In genomic region chr3:148999806-149000205, GRCh38 we compare ENCODE assay signal across 13 cellular contexts. TPM values are rescaled to one million over a fixed set of nuclear protein-coding genes. Genes with fewer than 3 reads are reported as not detected.
A peak's percentile ranks its signal among the peaks of the same experiment; 100 is the strongest.
DNase-seq lines count a peak whose midpoint lies in the region; ATAC-seq, FAIRE-seq and TF ChIP-seq lines count a peak whose summit lies in the region.
"Had no signal": no experiment of that assay in that cellular context is flagged by ENCODE, and none has a peak within 500 bp of the region (broad histone marks: within the 10 kb centered on the region; RNA-seq: fewer than 3 reads in every experiment).

No MANE protein-coding gene starts in this region.

- H3K79me1 ChIP-seq in trophoblast cell (ENCODE audit: low read length) = no peaks in the 10 kb centered on the region

- TF ChIP-seq CTCF in GM12878 (IDR thresholded peaks at IDR 0.05 in 2 of 3, conservative IDR thresholded peaks at IDR 0.05 in 1 of 3; ENCODE audit: control insufficient read depth in 2 of 3, extremely low read depth in 1 of 3, insufficient read depth in 1 of 3, low read depth in 3 of 3, low read length in 3 of 3) = no peak
- no peak for TF ChIP-seq CTCF in PC-3 (conservative IDR thresholded peaks at IDR 0.05; ENCODE audit: low read depth, low read length)

- no peak overlapping the region for H3K4ac ChIP-seq in trophoblast cell (ENCODE audit: low read depth, low read length)

- H4K8ac ChIP-seq in trophoblast cell (ENCODE audit: low read depth, low read length) = no peak overlapping the region

- 58% methylated on average over 3 of the region's 3 CpGs for WGBS in GM12878 (ENCODE audit: insufficient coverage, insufficient replicate concordance, low lambda C conversion rate, missing lambda C conversion rate)
- no CpG with 5 or more reads among the region's 3 CpGs for WGBS in trophoblast cell (ENCODE audit: extremely low coverage, insufficient coverage, insufficient read length)

- no peak overlapping the region for H3K23ac ChIP-seq in trophoblast cell (ENCODE audit: low read length)

- H3K9me3 ChIP-seq in GM12878 (replicated peaks; ENCODE audit: control insufficient read depth, insufficient read depth, low read length) (no peaks in the 10 kb centered on the region), trophoblast cell (ENCODE audit: insufficient read depth, low read depth, low read length) (no peaks in the 10 kb centered on the region), PC-3 (ENCODE audit: low read length) (no peaks in the 10 kb centered on the region)

- H3K14ac ChIP-seq in trophoblast cell (ENCODE audit: low read length) = no peak overlapping the region

- in situ Hi-C loops in GM12878 (cut with MboI) = no loop called here

- H4K20me1 ChIP-seq in GM12878 (ENCODE audit: control insufficient read depth, insufficient read depth) (no peaks in the 10 kb centered on the region), PC-3 (ENCODE audit: low read length) (no peaks in the 10 kb centered on the region)

- no peak overlapping the region for H2BK120ac ChIP-seq in trophoblast cell (ENCODE audit: insufficient read depth, low read length, poor library complexity)

- peaks cover 22% of the 10 kb centered on the region for H3K4me1 ChIP-seq in GM12878 (ENCODE audit: control insufficient read depth, insufficient read depth, low read length)
- H3K4me1 ChIP-seq in trophoblast cell (ENCODE audit: control insufficient read depth in 1 of 2, insufficient read depth in 2 of 2, low read length in 2 of 2) = no peaks in the 10 kb centered on the region
- H3K4me1 ChIP-seq in PC-3 (ENCODE audit: insufficient read depth, low read length) = peaks cover 14% of the 10 kb centered on the region

- H3K27me3 ChIP-seq in GM12878 (replicated peaks in 1 of 2; ENCODE audit: control insufficient read depth in 2 of 2, insufficient read depth in 2 of 2, low read length in 1 of 2) = no peaks in the 10 kb centered on the region
- no peaks in the 10 kb centered on the region for H3K27me3 ChIP-seq in trophoblast cell (ENCODE audit: insufficient read depth, low read length)
- no peaks in the 10 kb centered on the region for H3K27me3 ChIP-seq in PC-3 (ENCODE audit: low read length)

- RAD21 ChIA-PET in GM12878 (lab: Charles Lee; ENCODE audit: unreplicated experiment) = interaction anchor here (1.2 to 1.4 kb wide), 2 partner anchors 43 to 120 kb away, joined by 4 read pairs; no protein-coding TSS in a partner anchor

- no TSS peak for BruUV-seq in GM12878 (replicated peaks; lab: Mats Ljungman, UMichigan)
- no TSS peak for BruUV-seq in PC-3 (replicated peaks; lab: Mats Ljungman, UMichigan)

- peak overlapping the region; percentile 15 for H3K27ac ChIP-seq in GM12878 (ENCODE audit: control insufficient read depth, insufficient read depth)
- H3K27ac ChIP-seq in trophoblast cell (ENCODE audit: low read depth, low read length) = no peak overlapping the region
- H3K27ac ChIP-seq in PC-3 (ENCODE audit: low read length) = no peak overlapping the region

- no peak overlapping the region for H2BK5ac ChIP-seq in trophoblast cell (ENCODE audit: low read depth, low read length, poor library complexity)

- CTCF ChIA-PET in GM12878 (lab: Yijun Ruan, JAX) = interaction anchor here (1.5 to 1.6 kb wide), 2 partner anchors 8 to 127 kb away, joined by 3 to 4 read pairs; no protein-coding TSS in a partner anchor
- CTCF ChIA-PET in PC-3 (lab: Charles Lee) = no interaction called here

- H3K4me3 ChIP-seq in GM12878 = no peak overlapping the region
- H3K4me3 ChIP-seq in trophoblast cell (ENCODE audit: low read depth, low read length) = no peak overlapping the region
- no peak overlapping the region for H3K4me3 ChIP-seq in PC-3 (ENCODE audit: low read length)

- H3K79me2 ChIP-seq in GM12878 (ENCODE audit: control insufficient read depth, insufficient read depth, low read length) = no peaks in the 10 kb centered on the region
- no peaks in the 10 kb centered on the region for H3K79me2 ChIP-seq in trophoblast cell (ENCODE audit: control insufficient read depth, insufficient read depth, low read length, poor library complexity)
- no peaks in the 10 kb centered on the region for H3K79me2 ChIP-seq in PC-3 (ENCODE audit: low read length)

- intact Hi-C loops in GM12878 (cut with micrococcal nuclease; ENCODE audit: unreplicated experiment) = no loop called here
- intact Hi-C loops in PC-3 (cut with micrococcal nuclease) = no loop called here

- H3K9me2 ChIP-seq in PC-3 (replicated peaks; ENCODE audit: low read length) = no peaks in the 10 kb centered on the region

- no peak for TF ChIP-seq EP300 in GM12878 (IDR thresholded peaks at IDR 0.05; ENCODE audit: borderline replicate concordance in 1 of 2, control insufficient read depth in 1 of 2, low read depth in 2 of 2, low read length in 2 of 2)

- H3K4me2 ChIP-seq in GM12878 (ENCODE audit: control insufficient read depth, insufficient read depth) (peak overlapping the region; percentile 22; the same call in 1 of the 2 replicates), trophoblast cell (ENCODE audit: low read length) (no peak overlapping the region), PC-3 (ENCODE audit: low read length) (no peak overlapping the region)

- no peak overlapping the region for H2BK12ac ChIP-seq in trophoblast cell (ENCODE audit: low read length)

- no peak overlapping the region for H2AK5ac ChIP-seq in trophoblast cell (ENCODE audit: low read length)

- H4K12ac ChIP-seq in trophoblast cell (ENCODE audit: low read depth, low read length) = no peak overlapping the region

- H3K36me3 ChIP-seq in GM12878 (ENCODE audit: control insufficient read depth in 2 of 2, insufficient read depth in 2 of 2, low read length in 1 of 2) = no peaks in the 10 kb centered on the region
- H3K36me3 ChIP-seq in trophoblast cell (ENCODE audit: control insufficient read depth in 1 of 2, insufficient read depth in 2 of 2, low read length in 2 of 2) = peaks cover 2% of the 10 kb centered on the region in 2 experiments
- H3K36me3 ChIP-seq in PC-3 (ENCODE audit: low read depth, low read length) = no peaks in the 10 kb centered on the region; the same call in 1 of the 2 replicates

- no peak for TF ChIP-seq RAD21 in GM12878 (IDR thresholded peaks at IDR 0.05; ENCODE audit: insufficient read depth, low read depth, low read length)

- DNase-seq in GM12878 (ENCODE audit: low read depth, low spot score) (no peak), trophoblast cell (peak; percentile 26 to 56), PC-3 (no peak), NCI-H146 (lab: John Stamatoyannopoulos, UW) (no peak)
- DNase-seq: activated CD8-positive, alpha-beta memory T cell treated with anti-CD3 and anti-CD28 coated beads for 24 hours; effector CD8-positive, alpha-beta T cell; head of caudate nucleus; mesenchymal stem cell; NCI-H187; stimulated activated CD4-positive, alpha-beta T cell treated with anti-CD3 and anti-CD28 coated beads, Interleukin-4, amount 100 ng/mL, for 24 hours had no signal

- ATAC-seq in GM19455 (IDR thresholded peaks at IDR 0.05; ENCODE audit: unreplicated experiment) = peak; percentile 48
- ATAC-seq in HG03045 (IDR thresholded peaks at IDR 0.05; ENCODE audit: unreplicated experiment) = peak; percentile 58
- ATAC-seq in GM12878 = peak; percentile 54
- ATAC-seq in PC-3 = no peak
- no peak for ATAC-seq in activated CD4-positive, CD25-positive, alpha-beta regulatory T cell treated with anti-CD3 and anti-CD28 coated beads, Interleukin-2, amount 50 U/mL, for 24 hours

- no peak overlapping the region for H3K18ac ChIP-seq in trophoblast cell (ENCODE audit: low read length)

- no peak overlapping the region for H3K9ac ChIP-seq in GM12878 (ENCODE audit: control insufficient read depth, insufficient read depth, low read length)
- H3K9ac ChIP-seq in trophoblast cell (ENCODE audit: low read length) = no peak overlapping the region
- no peak overlapping the region for H3K9ac ChIP-seq in PC-3 (ENCODE audit: low read length)

- TF ChIP-seq POLR2A in GM12878 (IDR thresholded peaks at IDR 0.05; ENCODE audit: low read depth, low read length) = no peak

- POLR2A ChIA-PET in GM12878 (lab: Charles Lee) = interaction anchor here (1.7 kb wide), 1 partner anchor 8 kb away, joined by 4 read pairs; the partner anchor contains the start of gene GYG1
- POLR2A ChIA-PET in PC-3 (lab: Charles Lee; ENCODE audit: unreplicated experiment) = no interaction called here

- H2AFZ ChIP-seq in GM12878 (ENCODE audit: control insufficient read depth, low read depth, low read length) = no peak overlapping the region
- H2AFZ ChIP-seq in trophoblast cell (ENCODE audit: insufficient read depth, low read length, poor library complexity) = no peak overlapping the region
- H2AFZ ChIP-seq in PC-3 (ENCODE audit: low read length) = no peak overlapping the region

- SMC1A ChIA-PET in GM12878 (lab: Charles Lee; ENCODE audit: uncharacterized antibody, unreplicated experiment) = interaction anchor here (0.9 to 1.7 kb wide), 4 partner anchors 10 to 250 kb away, joined by 3 to 5 read pairs (median 4); no protein-coding TSS in a partner anchor

- H4K91ac ChIP-seq in trophoblast cell (ENCODE audit: low read depth, low read length) = no peak overlapping the region

- peak; percentile 85 for FAIRE-seq in GM12878 (lab: Jason Lieb, UNC)

- no peaks in the 10 kb centered on the region for H3F3A ChIP-seq in PC-3 (ENCODE audit: low read length, unreplicated experiment)

TF ChIP-seq in GM12878, 131 proteins besides CTCF, POLR2A, EP300 and RAD21 (continues in another document):
- peak; percentile 68 for TF ChIP-seq TCF12 (IDR thresholded peaks at IDR 0.05; ENCODE audit: low read depth, low read length)
- no peak for TF ChIP-seq RAD51 (IDR thresholded peaks at IDR 0.05)
- TF ChIP-seq YBX1 (IDR thresholded peaks at IDR 0.05) = no peak
- TF ChIP-seq BCL11A (IDR thresholded peaks at IDR 0.05; ENCODE audit: low read depth, low read length) = no peak
- TF ChIP-seq BACH1 (IDR thresholded peaks at IDR 0.05; ENCODE audit: borderline replicate concordance) = no peak
- TF ChIP-seq HDGF (IDR thresholded peaks at IDR 0.05) = no peak

RNA-seq across cellular contexts. Expression of gene GYG1, which starts 8.5 kb away (rescaled TPM):
- total RNA-seq in GM12878 (2013; cell fraction: nucleolus; rRNA removed) = 3.9 and 5.3 TPM in 2 replicates
- total RNA-seq in GM12878 (2014; rRNA removed) (12.0 and 16.0 TPM in 2 replicates), GM12878 (2014; rRNA removed; fragmentation: Illumina TruSeq; extraction: Trizol) (18.8 and 19.7 TPM in 2 replicates), GM12878 (2021) (21.1 and 22.4 TPM in 2 replicates), PC-3 (2014; rRNA removed) (9.9 and 12.0 TPM in 2 replicates)
- polyA plus RNA-seq in GM12878 (2011; ENCODE audit: low read depth) = 10.8 TPM
- polyA plus RNA-seq in GM12878 (2011; rRNA removed) (16.9 and 18.2 TPM in 2 replicates), GM12878 (2014; fragmentation: Illumina TruSeq; extraction: Trizol) (26.4 and 26.6 TPM in 2 replicates), GM12878 (2014; fragmentation: Nextera tagmentation; extraction: Ambion mirVana) (10 to 100 TPM; 23.4 to 36.7 TPM), GM12878 (2014; rRNA removed) (11.8 and 13.0 TPM in 2 replicates), GM12878 (2016; fragmentation: Nextera tagmentation; extraction: Ambion mirVana) (10 to 100 TPM; 33.9 to 38.9 TPM)
- 14.6 and 18.8 TPM in 2 replicates for polyA plus RNA-seq in GM12878 (2011; cell fraction: cytosol; rRNA removed)
- 16.1 and 17.9 TPM in 2 replicates for polyA plus RNA-seq in GM12878 (2011; cell fraction: nucleus; rRNA removed)
- polyA plus RNA-seq in GM12878 (2012) = 13.0 and 15.1 TPM in 2 replicates
- polyA minus RNA-seq in GM12878 (2011; rRNA and poly(A)+ RNA removed) = 13.7 and 19.3 TPM in 2 replicates
- 7.8 and 10.2 TPM in 2 replicates for polyA minus RNA-seq in GM12878 (2011; cell fraction: cytosol; rRNA and poly(A)+ RNA removed)
- polyA minus RNA-seq in GM12878 (2011; cell fraction: nucleus; rRNA and poly(A)+ RNA removed) = 21.2 and 31.4 TPM in 2 replicates
- polyA plus RNA-seq in trophoblast cell (2013) = 28.0 and 30.5 TPM in 2 replicates

Comparison
In these comparisons a context has a peak if more than half of its experiments do, and no peak if none do; other contexts are left out.
1. ATAC-seq: peak in GM19455 (single experiment), HG03045 (single experiment) and GM12878 (single experiment); none in PC-3 (single experiment) and activated CD4-positive, CD25-positive, alpha-beta regulatory T cell treated with anti-CD3 and anti-CD28 coated beads, Interleukin-2, amount 50 U/mL, for 24 hours (0 of 2).
2. DNase-seq: peak in trophoblast cell (2 of 2); none in GM12878 (single experiment), PC-3 (single experiment) and NCI-H146 (single experiment).